8 cellular contexts compared by ENCODE assay signal in the genomic region with DNA sequence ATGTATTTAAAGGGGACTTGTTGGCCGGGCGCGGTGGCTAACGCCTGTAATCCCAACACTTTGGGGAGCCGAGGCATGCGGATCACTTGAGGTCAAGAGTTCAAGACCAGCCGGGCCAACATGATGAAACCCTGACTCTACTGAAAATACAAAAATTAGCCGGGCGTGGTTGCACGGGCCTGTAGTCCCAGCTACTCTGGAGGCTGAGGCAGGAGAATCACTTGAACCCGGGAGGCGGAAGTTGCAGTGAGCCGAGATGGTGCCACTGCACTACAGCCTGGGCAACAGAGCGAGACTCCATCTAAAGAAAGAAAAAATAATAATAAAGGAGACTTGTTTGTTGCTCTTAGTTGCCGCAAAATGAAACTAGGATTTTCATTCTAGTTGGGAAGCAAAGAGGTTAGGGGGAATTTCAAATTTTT. TPM values are rescaled to one million over a fixed set of nuclear protein-coding genes. Genes with fewer than 3 reads are reported as not detected.
DNase-seq lines count a peak whose midpoint lies in the region; ATAC-seq and TF ChIP-seq lines count a peak whose summit lies in the region.
"Not testable (repeated sequence)": the region's sequence is repeated elsewhere in the genome, so short reads cannot be mapped to it uniquely, and the experiment has no call there.

No MANE protein-coding gene starts in this region.

- WGBS in hepatocyte (ENCODE audit: low lambda C conversion rate, missing lambda C conversion rate): 54% methylated on average over 15 of the region's 15 CpGs

- not testable (repeated sequence) for H3K36me3 Mint-ChIP-seq in activated naive CD8-positive, alpha-beta T cell treated with anti-CD3 and anti-CD28 coated beads for 36 hours; nephron (ENCODE audit: low read depth); stimulated activated memory B cell treated with anti-CD40 and anti-IgM and Interleukin-4, amounts not matched to agents 10 μg/mL and 1 μg/mL and 100 μg/mL, for 72 hours

- H3K27ac ChIP-seq in AG04450 (ENCODE audit: low read depth, low read length) (peak overlapping the region; percentile 98), SU-DHL-6 (ENCODE audit: low read depth, low read length) (peak overlapping the region; percentile 75), hepatocyte (peak overlapping the region; percentile 96)
- peak overlapping the region; percentile 75 for H3K27ac ChIP-seq in effector memory CD4-positive, alpha-beta T cell (ENCODE audit: insufficient read depth, low read length, poor library complexity, severe bottlenecking)

- CTCF ChIA-PET in AG04450 (lab: Charles Lee): interaction anchor here (0.6 to 2.1 kb wide), 3 partner anchors 44 to 76 kb away, joined by 3 to 9 read pairs (median 3); a partner anchor contains a TSS

- H3F3A ChIP-seq in SU-DHL-6 (ENCODE audit: insufficient read depth): peaks cover 30% of the 10 kb centered on the region

- H3K9me3 Mint-ChIP-seq in activated naive CD8-positive, alpha-beta T cell treated with anti-CD3 and anti-CD28 coated beads for 36 hours; nephron; stimulated activated memory B cell treated with anti-CD40 and anti-IgM and Interleukin-4, amounts not matched to agents 10 μg/mL and 1 μg/mL and 100 μg/mL, for 72 hours: not testable (repeated sequence)

- peaks cover 33% of the 10 kb centered on the region for H3K4me1 Mint-ChIP-seq in activated naive CD8-positive, alpha-beta T cell treated with anti-CD3 and anti-CD28 coated beads for 36 hours
- H3K4me1 Mint-ChIP-seq in nephron: peaks cover 32% of the 10 kb centered on the region
- peaks cover 85% of the 10 kb centered on the region for H3K4me1 Mint-ChIP-seq in stimulated activated memory B cell treated with anti-CD40 and anti-IgM and Interleukin-4, amounts not matched to agents 10 μg/mL and 1 μg/mL and 100 μg/mL, for 72 hours

- H2AFZ ChIP-seq in SU-DHL-6 (ENCODE audit: low read depth, low read length, severe bottlenecking) (peak overlapping the region; percentile 35), hepatocyte (peak overlapping the region; percentile 65)

- not testable (repeated sequence) for ATAC-seq in stimulated activated memory B cell treated with anti-CD40 and anti-IgM and Interleukin-4, amounts not matched to agents 10 μg/mL and 1 μg/mL and 100 μg/mL, for 72 hours

- H3K79me2 ChIP-seq in SU-DHL-6 (ENCODE audit: insufficient read depth, low read length) (peaks cover 36% of the 10 kb centered on the region), hepatocyte (peaks cover 40% of the 10 kb centered on the region)

- peak overlapping the region; percentile 97 for H3K27ac Mint-ChIP-seq in activated naive CD8-positive, alpha-beta T cell treated with anti-CD3 and anti-CD28 coated beads for 36 hours
- peak overlapping the region; percentile 99 to 100 (median 99) for H3K27ac Mint-ChIP-seq in nephron
- H3K27ac Mint-ChIP-seq in stimulated activated memory B cell treated with anti-CD40 and anti-IgM and Interleukin-4, amounts not matched to agents 10 μg/mL and 1 μg/mL and 100 μg/mL, for 72 hours: peak overlapping the region; percentile 97

- H3K9ac ChIP-seq in SU-DHL-6 (ENCODE audit: low read length): peak overlapping the region; percentile 78

- not testable (repeated sequence) for DNase-seq in AG04450 (ENCODE audit: low read depth, low spot score); HFF-Myc (ENCODE audit: extremely low read depth, low read depth); activated naive CD8-positive, alpha-beta T cell treated with anti-CD3 and anti-CD28 coated beads for 36 hours; effector memory CD4-positive, alpha-beta T cell; hepatocyte (ENCODE audit: low spot score)

- H3K9me2 ChIP-seq in SU-DHL-6 (replicated peaks; ENCODE audit: insufficient read depth, low read length); hepatocyte (replicated peaks; ENCODE audit: insufficient read depth): not testable (repeated sequence)

- H3K4me3 Mint-ChIP-seq in activated naive CD8-positive, alpha-beta T cell treated with anti-CD3 and anti-CD28 coated beads for 36 hours: peak overlapping the region; percentile 89
- peak overlapping the region; percentile 86 to 93 (median 92) for H3K4me3 Mint-ChIP-seq in nephron
- peak overlapping the region; percentile 86 for H3K4me3 Mint-ChIP-seq in stimulated activated memory B cell treated with anti-CD40 and anti-IgM and Interleukin-4, amounts not matched to agents 10 μg/mL and 1 μg/mL and 100 μg/mL, for 72 hours

- H3K27me3 ChIP-seq in AG04450 (ENCODE audit: control insufficient read depth, insufficient read depth, low read length); SU-DHL-6 (ENCODE audit: low read length); effector memory CD4-positive, alpha-beta T cell (replicated peaks; ENCODE audit: control insufficient read depth, insufficient read depth, low read length, poor library complexity, severe bottlenecking); hepatocyte: not testable (repeated sequence)

- not testable (repeated sequence) for H3K36me3 ChIP-seq in SU-DHL-6 (ENCODE audit: low read length); effector memory CD4-positive, alpha-beta T cell (ENCODE audit: control insufficient read depth, insufficient read depth, low read length); hepatocyte (replicated peaks; ENCODE audit: insufficient read depth, low read depth)

- H4K20me1 ChIP-seq in SU-DHL-6 (ENCODE audit: low read depth, low read length): not testable (repeated sequence)
- peaks cover 25% of the 10 kb centered on the region for H4K20me1 ChIP-seq in hepatocyte (ENCODE audit: insufficient read depth, poor library complexity, severe bottlenecking)

- H3K27me3 Mint-ChIP-seq in activated naive CD8-positive, alpha-beta T cell treated with anti-CD3 and anti-CD28 coated beads for 36 hours; nephron (ENCODE audit: low read depth); stimulated activated memory B cell treated with anti-CD40 and anti-IgM and Interleukin-4, amounts not matched to agents 10 μg/mL and 1 μg/mL and 100 μg/mL, for 72 hours: not testable (repeated sequence)

- peaks cover 17% of the 10 kb centered on the region for H3K4me1 ChIP-seq in effector memory CD4-positive, alpha-beta T cell (ENCODE audit: control insufficient read depth, insufficient read depth, low read length, poor library complexity, severe bottlenecking)
- not testable (repeated sequence) for H3K4me1 ChIP-seq in hepatocyte (ENCODE audit: insufficient read depth)

- H3K4me2 ChIP-seq in SU-DHL-6 (ENCODE audit: low read depth, low read length, poor library complexity, severe bottlenecking): peak overlapping the region; percentile 80
- H3K4me2 ChIP-seq in hepatocyte: peak overlapping the region; percentile 98

- TF ChIP-seq CTCF in AG04450 (IDR thresholded peaks at IDR 0.05; ENCODE audit: low read depth, low read length); HFF-Myc (IDR thresholded peaks at IDR 0.05; ENCODE audit: low read depth, low read length, missing control alignments); SU-DHL-6 (IDR thresholded peaks at IDR 0.05; ENCODE audit: insufficient read depth, low read length, poor library complexity, severe bottlenecking); hepatocyte (IDR thresholded peaks at IDR 0.05; ENCODE audit: poor library complexity); nephron (IDR thresholded peaks at IDR 0.05; ENCODE audit: unreplicated experiment in 3 of 3): not testable (repeated sequence)

- H3K4me3 ChIP-seq in AG04450 (ENCODE audit: low read depth, low read length) (peak overlapping the region; percentile 66), HFF-Myc (replicated peaks; ENCODE audit: low read depth, low read length) (peak overlapping the region; percentile 73), SU-DHL-6 (ENCODE audit: insufficient read depth, low read length, poor library complexity, severe bottlenecking) (peak overlapping the region; percentile 67)
- peak overlapping the region; percentile 84 for H3K4me3 ChIP-seq in effector memory CD4-positive, alpha-beta T cell (ENCODE audit: insufficient read depth, low read depth, low read length, poor library complexity, severe bottlenecking)
- not testable (repeated sequence) for H3K4me3 ChIP-seq in hepatocyte

- not testable (repeated sequence) for H3K9me3 ChIP-seq in AG04450 (ENCODE audit: control insufficient read depth, insufficient read depth, low read length); SU-DHL-6 (ENCODE audit: insufficient read depth, low read length); effector memory CD4-positive, alpha-beta T cell (ENCODE audit: control insufficient read depth, low read length); hepatocyte (ENCODE audit: low read depth)

- POLR2A ChIA-PET in AG04450 (lab: Yijun Ruan, JAX): interaction anchor here (0.6 kb wide), 1 partner anchor 147 kb away, joined by 5 read pairs; no protein-coding TSS in a partner anchor

RNA-seq across cellular contexts. Expression of a gene that starts 22.5 kb away (rescaled TPM):
- polyA plus RNA-seq in AG04450 (2011; rRNA removed) (17.8 and 18.5 TPM in 2 replicates), hepatocyte (4.6 and 12.6 TPM in 2 replicates)
- polyA minus RNA-seq in AG04450 (2011; rRNA and poly(A)+ RNA removed): 29.1 and 40.9 TPM in 2 replicates
- 10 to 100 TPM; 36.6 to 41.3 TPM for total RNA-seq in activated naive CD8-positive, alpha-beta T cell treated with anti-CD3 and anti-CD28 coated beads for 36 hours
- 15.4 and 22.7 TPM in 2 replicates for total RNA-seq in hepatocyte
